Comparison of ENCODE assay signal across 9 cellular contexts in the genomic region with DNA sequence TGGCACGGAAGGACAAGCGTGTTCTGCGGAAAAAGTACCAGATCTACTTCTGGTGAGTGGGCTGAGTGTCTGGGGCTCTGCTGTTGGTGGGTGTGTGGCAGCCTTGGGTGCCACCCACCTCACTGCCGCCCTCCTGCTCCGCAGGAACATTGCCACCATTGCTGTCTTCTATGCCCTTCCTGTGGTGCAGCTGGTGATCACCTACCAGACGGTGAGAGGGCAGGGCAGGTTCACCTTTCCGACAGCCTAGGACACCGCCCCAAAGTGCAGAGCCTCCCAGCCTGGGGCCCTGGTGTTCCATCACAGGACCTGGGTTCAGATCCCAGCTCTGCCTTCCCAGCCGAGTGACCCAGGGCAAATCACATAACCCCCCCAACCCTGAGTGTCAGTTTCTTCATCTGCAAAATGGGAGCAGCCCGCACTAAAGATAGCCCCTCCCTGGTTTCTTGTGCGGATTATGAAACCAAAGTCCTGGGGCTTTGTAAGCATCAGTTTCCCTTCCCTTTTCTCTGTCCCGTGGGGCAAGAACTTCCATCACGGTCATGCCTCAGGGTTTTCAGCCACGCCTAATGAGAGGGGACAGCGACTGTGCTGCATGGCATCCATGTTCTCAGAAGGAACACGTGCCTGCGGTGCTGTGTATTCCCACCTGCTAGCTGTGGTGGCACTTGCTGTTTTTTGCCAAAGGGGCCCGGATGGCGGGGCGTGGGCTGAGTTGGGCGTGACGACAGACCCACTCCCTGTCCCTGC. TPM values are rescaled to one million over a fixed set of nuclear protein-coding genes. Genes with fewer than 3 reads are reported as not detected.
A peak's percentile ranks its signal among the peaks of the same experiment; 100 is the strongest.
DNase-seq lines count a peak whose midpoint lies in the region; ATAC-seq, FAIRE-seq and TF ChIP-seq lines count a peak whose summit lies in the region.
"Had no signal": no experiment of that assay in that cellular context is flagged by ENCODE, and none has a peak within 500 bp of the region (broad histone marks: within the 10 kb centered on the region; RNA-seq: fewer than 3 reads in every experiment).

No MANE protein-coding gene starts in this region.

- no peak overlapping the region for H3K4me3 ChIP-seq in BLaER1
- no peak overlapping the region for H3K4me3 ChIP-seq in kidney (ENCODE audit: low read length in 2 of 2)

- H3K9me3 ChIP-seq in BLaER1 (no peaks in the 10 kb centered on the region), kidney (ENCODE audit: control insufficient read depth in 1 of 2, low read length in 2 of 2) (no peaks in the 10 kb centered on the region)

- H3K4me1 ChIP-seq in BLaER1 (peaks cover 66% of the 10 kb centered on the region), kidney (ENCODE audit: control insufficient read depth in 1 of 2, insufficient read depth in 1 of 2, low read depth in 1 of 2, low read length in 2 of 2) (no peaks in the 10 kb centered on the region)

- TF ChIP-seq CTCF in kidney (IDR thresholded peaks at IDR 0.05; ENCODE audit: borderline replicate concordance, extremely low read depth, insufficient read depth) (no peak), D721Med (IDR thresholded peaks at IDR 0.05; ENCODE audit: insufficient read depth, missing control alignments) (no peak)

- intact Hi-C loops in kidney (cut with DNase I) = no loop called here

- H3K9ac ChIP-seq in BLaER1 (peak overlapping the region; percentile 56), kidney (ENCODE audit: low read length in 2 of 2) (no peak overlapping the region)

- DNase-seq in MV-4-11 (lab: John Stamatoyannopoulos, UW) = peak; percentile 94
- DNase-seq in kidney = peak; percentile 69
- DNase-seq in D721Med (ENCODE audit: insufficient read length, low spot score) = no peak
- no peak for DNase-seq in RPMI8226
- no peak for DNase-seq in Kasumi-1 (lab: John Stamatoyannopoulos, UW)
- DNase-seq in activated CD4-positive, alpha-beta T cell treated with anti-CD3 and anti-CD28 coated beads for 4 hours = no peak

- peak; percentile 69 for ATAC-seq in GM21423 (IDR thresholded peaks at IDR 0.05; ENCODE audit: unreplicated experiment)
- ATAC-seq: SK-N-SH treated with all-trans-retinoic acid at 6 μM for 48 hours had no signal

- no peak for FAIRE-seq in kidney (lab: Jason Lieb, UNC)
- no peak for FAIRE-seq in D721Med (lab: Jason Lieb, UNC)

- H3K27me3 ChIP-seq in BLaER1 = no peaks in the 10 kb centered on the region

- H3K36me3 ChIP-seq in BLaER1 (peaks cover 23% of the 10 kb centered on the region; the same call in 1 of the 2 replicates), kidney (ENCODE audit: control insufficient read depth in 1 of 2, insufficient read depth in 2 of 2, low read length in 2 of 2) (peaks cover 24 to 36% of the 10 kb centered on the region in 2 donors)

- H4K20me1 ChIP-seq in BLaER1 = no peaks in the 10 kb centered on the region

- peak overlapping the region; percentile 88 for H3K4me2 ChIP-seq in BLaER1

- H3K27ac ChIP-seq in BLaER1 (peak overlapping the region; percentile 83), kidney (ENCODE audit: low read depth in 2 of 2, low read length in 2 of 2) (no peak overlapping the region)

RNA-seq across cellular contexts. Expression of a gene that starts 9.8 kb away (rescaled TPM):
- total RNA-seq in kidney = 846 TPM
- polyA plus RNA-seq in kidney (ENCODE audit: insufficient read depth, low read depth, low replicate concordance) = 776 TPM

RNA-seq across cellular contexts. Expression of a gene that starts 10.8 kb away (rescaled TPM):
- 37.4 TPM for total RNA-seq in kidney
- polyA plus RNA-seq in kidney (ENCODE audit: insufficient read depth, low read depth, low replicate concordance) = 16.4 TPM

RNA-seq across cellular contexts. Expression of a gene that starts 42.5 kb away (rescaled TPM):
- 70.2 TPM for total RNA-seq in kidney
- polyA plus RNA-seq in kidney (ENCODE audit: insufficient read depth, low read depth, low replicate concordance) = 14.5 TPM

RNA-seq across cellular contexts. Expression of a gene that starts 43.1 kb away (rescaled TPM):
- 24.7 TPM for total RNA-seq in kidney
- polyA plus RNA-seq in kidney (ENCODE audit: insufficient read depth, low read depth, low replicate concordance) = 8.5 TPM

RNA-seq across cellular contexts. Expression of a gene that starts 45.3 kb away (rescaled TPM):
- total RNA-seq in kidney = 90.2 TPM
- 29.4 TPM for polyA plus RNA-seq in kidney (ENCODE audit: insufficient read depth, low read depth, low replicate concordance)

Comparison
In these comparisons a context has a peak if more than half of its experiments do, and no peak if none do; other contexts are left out.
1. DNase-seq: peak in MV-4-11 (single experiment) and kidney (single experiment); none in D721Med (single experiment), RPMI8226 (single experiment), Kasumi-1 (0 of 2) and activated CD4-positive, alpha-beta T cell treated with anti-CD3 and anti-CD28 coated beads for 4 hours (0 of 2).